Comparison of ENCODE assay signal across 24 cellular contexts in the genomic region with DNA sequence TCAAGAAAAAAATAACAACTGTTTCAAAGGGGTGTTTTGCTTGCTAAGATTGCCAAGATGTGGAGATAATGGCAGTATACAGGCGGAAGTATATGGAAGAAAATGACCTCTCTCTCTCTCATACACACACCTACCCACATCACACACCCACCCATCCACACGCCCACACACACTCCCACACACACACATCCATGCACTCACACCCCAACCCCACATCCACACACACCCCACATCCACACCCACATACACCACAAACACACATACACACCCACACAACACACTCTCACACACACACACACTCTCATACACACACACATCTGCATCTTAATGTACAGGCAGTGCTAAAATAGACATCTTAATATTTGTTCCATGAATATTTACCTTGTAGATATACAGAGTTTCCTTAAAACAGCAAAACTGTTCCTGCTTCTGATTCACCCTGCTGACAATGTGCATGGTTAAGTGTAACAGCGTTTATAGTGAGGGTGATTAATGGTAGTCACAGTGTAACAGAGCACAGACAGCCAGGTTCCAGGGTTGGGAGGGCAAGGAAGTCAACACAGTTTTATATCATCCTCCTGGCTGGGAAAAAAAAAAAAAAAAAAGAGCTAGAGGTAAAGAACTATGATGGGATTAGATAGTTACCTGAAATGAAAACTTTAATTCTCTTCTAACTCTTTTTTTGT. TPM values are rescaled to one million over a fixed set of nuclear protein-coding genes. Genes with fewer than 3 reads are reported as not detected.
DNase-seq lines count a peak whose midpoint lies in the region; FAIRE-seq and TF ChIP-seq lines count a peak whose summit lies in the region.
"Had no signal": no experiment of that assay in that cellular context is flagged by ENCODE, and none has a peak within 500 bp of the region (broad histone marks: within the 10 kb centered on the region; RNA-seq: fewer than 3 reads in every experiment).

No MANE protein-coding gene starts in this region.

- H3K27me3 ChIP-seq in osteoblast (ENCODE audit: insufficient read depth, low read length): no peaks in the 10 kb centered on the region
- H3K27me3 ChIP-seq: brain microvascular endothelial cell, tibial artery had no signal

- H3K27ac ChIP-seq in osteoblast (ENCODE audit: low read depth, low read length) (no peak overlapping the region), OCI-LY7 (ENCODE audit: low read depth, low read length, poor library complexity, severe bottlenecking) (no peak overlapping the region)
- H3K27ac ChIP-seq: brain microvascular endothelial cell, coronary artery, tibial artery had no signal

- intact Hi-C loops in OCI-LY7 (cut with micrococcal nuclease; ENCODE audit: unreplicated experiment): no loop called here

- H3K4me2 ChIP-seq in osteoblast (ENCODE audit: insufficient read depth, low read length) (no peak overlapping the region), OCI-LY7 (ENCODE audit: low read length) (no peak overlapping the region)

- no peaks in the 10 kb centered on the region for H3K9me2 ChIP-seq in OCI-LY7 (ENCODE audit: insufficient read depth, low read length)

- H3K4me1 ChIP-seq in osteoblast (ENCODE audit: insufficient read depth, low read length) (peaks cover 6% of the 10 kb centered on the region), OCI-LY7 (ENCODE audit: insufficient read depth, low read length, poor library complexity, severe bottlenecking) (no peaks in the 10 kb centered on the region)
- H3K4me1 ChIP-seq: HAP-1, tibial artery had no signal

- no peaks in the 10 kb centered on the region for H4K20me1 ChIP-seq in osteoblast (ENCODE audit: insufficient read depth, low read length)
- no peaks in the 10 kb centered on the region for H4K20me1 ChIP-seq in OCI-LY7 (ENCODE audit: insufficient read depth, low read length)

- TF ChIP-seq CTCF in fibroblast of mammary gland (conservative IDR thresholded peaks at IDR 0.05; ENCODE audit: control insufficient read depth, insufficient read depth, low read depth, low read length) (no peak), osteoblast (IDR thresholded peaks at IDR 0.05; ENCODE audit: extremely low read depth, low read depth, low read length) (no peak), OCI-LY7 (conservative IDR thresholded peaks at IDR 0.05; ENCODE audit: low read length) (no peak)

- BruUV-seq in OCI-LY7 (replicated peaks; lab: Mats Ljungman, UMichigan): no TSS peak

- H3K4me3 ChIP-seq in fibroblast of mammary gland (ENCODE audit: control insufficient read depth, low read depth, low read length): no peak overlapping the region
- no peak overlapping the region for H3K4me3 ChIP-seq in osteoblast (ENCODE audit: insufficient read depth, low read length)
- H3K4me3 ChIP-seq in OCI-LY7 (ENCODE audit: low read depth, low read length, poor library complexity, severe bottlenecking): no peak overlapping the region
- H3K4me3 ChIP-seq: coronary artery, HAP-1, tibial artery had no signal

- H2AFZ ChIP-seq in osteoblast (ENCODE audit: low read length) (no peak overlapping the region), OCI-LY7 (ENCODE audit: low read length) (no peak overlapping the region)

- POLR2A ChIA-PET in OCI-LY7 (lab: Charles Lee): interaction anchor here (0.6 to 1.3 kb wide), 5 partner anchors 9 to 1164 kb away, joined by 3 to 5 read pairs (median 3); no protein-coding TSS in a partner anchor

- CTCF ChIA-PET in OCI-LY7 (lab: Charles Lee; ENCODE audit: unreplicated experiment): interaction anchor here (0.6 kb wide), 1 partner anchor 39 kb away, joined by 4 read pairs; no protein-coding TSS in a partner anchor

- peak; percentile 85 for FAIRE-seq in HTR-8/SVneo (lab: Jason Lieb, UNC)
- FAIRE-seq: D721Med had no signal

- DNase-seq in AG08395 (ENCODE audit: low spot score) (peak; percentile 10), HTR-8/SVneo (ENCODE audit: insufficient read length, low spot score) (no peak), fibroblast of mammary gland (ENCODE audit: low read depth) (peak; percentile 38), osteoblast (ENCODE audit: insufficient read length, low spot score, missing footprints) (peak; percentile 79), OCI-LY7 (ENCODE audit: low spot score) (no peak), NCI-H345 treated with DMSO at 0.1 percent for 48 hours (lab: John Stamatoyannopoulos, UW; ENCODE audit: unreplicated experiment) (no peak), anterior cingulate cortex (lab: John Stamatoyannopoulos, UW) (no peak), NCI-H1417 treated with DMSO at 0.1 percent for 48 hours (lab: John Stamatoyannopoulos, UW) (no peak)
- DNase-seq: ACHN; activated CD8-positive, alpha-beta memory T cell treated with anti-CD3 and anti-CD28 coated beads, Interleukin-2, amount 50 U/mL, for 4 hours; brain microvascular endothelial cell; C1 segment of cervical spinal cord; KG1; left cardiac atrium; NCI-H1694; NCI-H2171; NCI-H526; stimulated activated CD4-positive, alpha-beta T cell treated with anti-CD3 and anti-CD28 coated beads, Interleukin-4, amount 100 ng/mL, for 1 hour; stimulated activated naive CD4-positive, alpha-beta T cell treated with Interleukin-2 at 50 U/mL for 16 hours; tibial artery had no signal

- peaks cover 3% of the 10 kb centered on the region for H3K9me3 ChIP-seq in osteoblast (ENCODE audit: low read depth, low read length)
- no peaks in the 10 kb centered on the region for H3K9me3 ChIP-seq in OCI-LY7 (ENCODE audit: low read length)
- H3K9me3 ChIP-seq: HAP-1 had no signal

- H3K36me3 ChIP-seq in osteoblast (ENCODE audit: insufficient read depth, low read length) (no peaks in the 10 kb centered on the region), OCI-LY7 (ENCODE audit: insufficient read depth, low read length) (no peaks in the 10 kb centered on the region)
- H3K36me3 ChIP-seq: brain microvascular endothelial cell, HAP-1 had no signal

- H3K79me2 ChIP-seq in osteoblast (ENCODE audit: insufficient read depth, low read length) (no peaks in the 10 kb centered on the region), OCI-LY7 (ENCODE audit: insufficient read depth, low read depth, low read length) (no peaks in the 10 kb centered on the region)

RNA-seq across cellular contexts. Expression of a gene that starts 8.3 kb away (rescaled TPM):
- total RNA-seq in osteoblast (8.3 and 12.1 TPM in 2 replicates), OCI-LY7 (2022) (not detected in 2 replicates)
- not detected in 2 replicates for total RNA-seq in OCI-LY7 (2014; rRNA removed; shearing (Covaris generic))
- total RNA-seq: mesothelial cell of epicardium had no signal

RNA-seq across cellular contexts. Expression of a gene that starts 8.3 kb away (rescaled TPM):
- 7.2 and 9.7 TPM in 2 replicates for total RNA-seq in osteoblast
- not detected in 2 replicates for total RNA-seq in OCI-LY7 (2014; rRNA removed; shearing (Covaris generic))
- 1.1 and 1.5 TPM in 2 replicates for total RNA-seq in OCI-LY7 (2022)

RNA-seq across cellular contexts. Expression of a gene that starts 33.8 kb away (rescaled TPM):
- total RNA-seq in osteoblast (not detected in 2 replicates), OCI-LY7 (2022) (not detected in 2 replicates)
- not detected in 2 replicates for total RNA-seq in OCI-LY7 (2014; rRNA removed; shearing (Covaris generic))
- total RNA-seq: mesothelial cell of epicardium had no signal

Comparison
In these comparisons a context has a peak if more than half of its experiments do, and no peak if none do; other contexts are left out.
1. DNase-seq: peak in AG08395 (single experiment), fibroblast of mammary gland (single experiment) and osteoblast (single experiment); none in HTR-8/SVneo (single experiment), OCI-LY7 (single experiment), NCI-H345 treated with DMSO at 0.1 percent for 48 hours (single experiment), anterior cingulate cortex (0 of 58) and NCI-H1417 treated with DMSO at 0.1 percent for 48 hours (single experiment).